Comparison of ENCODE assay signal across 29 cellular contexts in genomic region chr3:117139681-117140080, GRCh38.
"Had no signal": no experiment of that assay in that cellular context is flagged by ENCODE, and none has a peak within 500 bp of the region (broad histone marks: within the 10 kb centered on the region; RNA-seq: fewer than 3 reads in every experiment).

No MANE protein-coding gene starts in this region.

- H3K36me3 ChIP-seq: brain microvascular endothelial cell, esophagus muscularis mucosa, gastroesophageal sphincter had no signal

- H3K27me3 Mint-ChIP-seq: activated CD4-positive, alpha-beta memory T cell treated with anti-CD3 and anti-CD28 coated beads for 36 hours; activated CD4-positive, alpha-beta T cell treated with anti-CD3 and anti-CD28 coated beads for 36 hours; activated CD4-positive, alpha-beta T cell treated with anti-CD3 and anti-CD28 coated beads, Interleukin-2, amount 10 ng/mL, durations not matched to agents 24 days and 14 days; activated naive CD4-positive, alpha-beta T cell treated with anti-CD3 and anti-CD28 coated beads, Interleukin-2, amount 10 ng/mL, durations not matched to agents 7 days and 5 days; activated naive CD8-positive, alpha-beta T cell treated with anti-CD3 and anti-CD28 coated beads, Interleukin-2, amount 10 ng/mL, durations not matched to agents 7 days and 5 days; activated T-cell treated with anti-CD3 and anti-CD28 coated beads, Interleukin-2, amount 50 U/mL, for 24 hours; central memory CD8-positive, alpha-beta T cell; dendritic cell treated with granulocyte-macrophage colony-stimulating factor and Interleukin-4, amounts not matched to agents 40 ng/mL and 50 ng/mL, for 4 days; T-helper 17 cell had no signal

- H3K27ac ChIP-seq: brain microvascular endothelial cell, coronary artery, esophagus muscularis mucosa, foreskin keratinocyte, gastroesophageal sphincter had no signal

- H3K36me3 Mint-ChIP-seq: activated CD4-positive, alpha-beta memory T cell treated with anti-CD3 and anti-CD28 coated beads for 36 hours; activated naive CD4-positive, alpha-beta T cell treated with anti-CD3 and anti-CD28 coated beads, Interleukin-2, amount 10 ng/mL, durations not matched to agents 7 days and 5 days; activated naive CD4-positive, alpha-beta T cell treated with anti-CD3 and anti-CD28 coated beads, Interleukin-2, amount 50 U/mL, for 72 hours; activated naive CD8-positive, alpha-beta T cell treated with anti-CD3 and anti-CD28 coated beads, Interleukin-2, amount 10 ng/mL, durations not matched to agents 7 days and 5 days had no signal

- H3K4me3 ChIP-seq: coronary artery, dorsolateral prefrontal cortex, esophagus muscularis mucosa, gastroesophageal sphincter had no signal

- DNase-seq: activated CD4-positive, alpha-beta memory T cell treated with anti-CD3 and anti-CD28 coated beads for 36 hours; activated CD4-positive, alpha-beta T cell treated with anti-CD3 and anti-CD28 coated beads for 36 hours; activated CD4-positive, alpha-beta T cell treated with anti-CD3 and anti-CD28 coated beads, Interleukin-2, amount 10 ng/mL, durations not matched to agents 24 days and 14 days; activated CD4-positive, CD25-positive, alpha-beta regulatory T cell; activated CD4-positive, CD25-positive, alpha-beta regulatory T cell treated with anti-CD3 and anti-CD28 coated beads, Interleukin-2, amount 50 U/mL, for 72 hours; activated CD8-positive, alpha-beta memory T cell treated with anti-CD3 and anti-CD28 coated beads, Interleukin-2, amount 50 U/mL, for 48 hours; activated CD8-positive, alpha-beta T cell treated with anti-CD3 and anti-CD28 coated beads, Interleukin-2, amount 10 ng/mL, durations not matched to agents 7 days and 5 days; activated gamma-delta T cell; activated naive CD4-positive, alpha-beta T cell; activated naive CD4-positive, alpha-beta T cell treated with anti-CD3 and anti-CD28 coated beads, Interleukin-2, amount 10 ng/mL, durations not matched to agents 7 days and 5 days; activated naive CD8-positive, alpha-beta T cell treated with anti-CD3 and anti-CD28 coated beads, Interleukin-2, amount 10 ng/mL, durations not matched to agents 7 days and 5 days; activated T-cell treated with anti-CD3 and anti-CD28 coated beads for 4 hours; activated T-cell treated with anti-CD3 and anti-CD28 coated beads, Interleukin-2, amount 50 U/mL, for 24 hours; activated T-cell treated with anti-CD3 and anti-CD28 coated beads, Interleukin-2, amount 50 U/mL, for 72 hours; brain microvascular endothelial cell; dorsolateral prefrontal cortex; effector memory CD4-positive, alpha-beta T cell; erythroblast; foreskin keratinocyte; T-helper 1 cell; T-helper 17 cell; T1000 had no signal

- H3K27ac Mint-ChIP-seq: activated CD4-positive, alpha-beta memory T cell treated with anti-CD3 and anti-CD28 coated beads for 36 hours; activated CD4-positive, alpha-beta T cell treated with anti-CD3 and anti-CD28 coated beads for 36 hours; activated CD4-positive, alpha-beta T cell treated with anti-CD3 and anti-CD28 coated beads, Interleukin-2, amount 10 ng/mL, durations not matched to agents 24 days and 14 days; activated CD8-positive, alpha-beta T cell treated with anti-CD3 and anti-CD28 coated beads, Interleukin-2, amount 10 ng/mL, durations not matched to agents 7 days and 5 days; activated naive CD4-positive, alpha-beta T cell treated with anti-CD3 and anti-CD28 coated beads, Interleukin-2, amount 10 ng/mL, durations not matched to agents 7 days and 5 days; activated naive CD4-positive, alpha-beta T cell treated with anti-CD3 and anti-CD28 coated beads, Interleukin-2, amount 50 U/mL, for 72 hours; activated naive CD8-positive, alpha-beta T cell treated with anti-CD3 and anti-CD28 coated beads, Interleukin-2, amount 10 ng/mL, durations not matched to agents 7 days and 5 days; activated T-cell treated with anti-CD3 and anti-CD28 coated beads, Interleukin-2, amount 50 U/mL, for 24 hours; activated T-cell treated with anti-CD3 and anti-CD28 coated beads, Interleukin-2, amount 50 U/mL, for 72 hours; dendritic cell treated with granulocyte-macrophage colony-stimulating factor and Interleukin-4, amounts not matched to agents 40 ng/mL and 50 ng/mL, for 4 days; T-helper 17 cell; T-helper 2 cell treated with Interferon-gamma antibody and Interleukin-4, amounts not matched to agents 5 μg/mL and 100 μg/mL, for 36 hours had no signal

- H3K9me3 ChIP-seq: esophagus muscularis mucosa, gastroesophageal sphincter had no signal

- H3K4me1 Mint-ChIP-seq: activated CD4-positive, alpha-beta T cell treated with anti-CD3 and anti-CD28 coated beads for 36 hours; activated CD4-positive, alpha-beta T cell treated with anti-CD3 and anti-CD28 coated beads, Interleukin-2, amount 10 ng/mL, durations not matched to agents 24 days and 14 days; activated naive CD4-positive, alpha-beta T cell treated with anti-CD3 and anti-CD28 coated beads, Interleukin-2, amount 10 ng/mL, durations not matched to agents 7 days and 5 days; activated naive CD8-positive, alpha-beta T cell treated with anti-CD3 and anti-CD28 coated beads, Interleukin-2, amount 10 ng/mL, durations not matched to agents 7 days and 5 days; central memory CD8-positive, alpha-beta T cell; T-helper 17 cell had no signal

- H3K27me3 ChIP-seq: brain microvascular endothelial cell, dorsolateral prefrontal cortex, esophagus muscularis mucosa, foreskin keratinocyte, gastroesophageal sphincter had no signal

- H3K4me1 ChIP-seq: foreskin keratinocyte, gastroesophageal sphincter had no signal

- H3K9me3 Mint-ChIP-seq: activated CD4-positive, alpha-beta memory T cell treated with anti-CD3 and anti-CD28 coated beads for 36 hours; activated CD4-positive, alpha-beta T cell treated with anti-CD3 and anti-CD28 coated beads, Interleukin-2, amount 10 ng/mL, durations not matched to agents 24 days and 14 days; activated naive CD4-positive, alpha-beta T cell treated with anti-CD3 and anti-CD28 coated beads, Interleukin-2, amount 10 ng/mL, durations not matched to agents 7 days and 5 days; dendritic cell treated with granulocyte-macrophage colony-stimulating factor and Interleukin-4, amounts not matched to agents 40 ng/mL and 50 ng/mL, for 4 days had no signal

- H3K4me3 Mint-ChIP-seq: activated CD4-positive, alpha-beta memory T cell treated with anti-CD3 and anti-CD28 coated beads for 36 hours; activated CD4-positive, alpha-beta T cell treated with anti-CD3 and anti-CD28 coated beads for 36 hours; activated CD4-positive, alpha-beta T cell treated with anti-CD3 and anti-CD28 coated beads, Interleukin-2, amount 10 ng/mL, durations not matched to agents 24 days and 14 days; activated CD8-positive, alpha-beta T cell treated with anti-CD3 and anti-CD28 coated beads, Interleukin-2, amount 10 ng/mL, durations not matched to agents 7 days and 5 days; activated naive CD4-positive, alpha-beta T cell treated with anti-CD3 and anti-CD28 coated beads, Interleukin-2, amount 10 ng/mL, durations not matched to agents 7 days and 5 days; activated naive CD8-positive, alpha-beta T cell treated with anti-CD3 and anti-CD28 coated beads, Interleukin-2, amount 10 ng/mL, durations not matched to agents 7 days and 5 days; activated T-cell treated with anti-CD3 and anti-CD28 coated beads, Interleukin-2, amount 50 U/mL, for 24 hours; activated T-cell treated with anti-CD3 and anti-CD28 coated beads, Interleukin-2, amount 50 U/mL, for 72 hours; central memory CD8-positive, alpha-beta T cell; dendritic cell treated with granulocyte-macrophage colony-stimulating factor and Interleukin-4, amounts not matched to agents 40 ng/mL and 50 ng/mL, for 4 days; T-helper 17 cell; T-helper 2 cell treated with Interferon-gamma antibody and Interleukin-4, amounts not matched to agents 5 μg/mL and 100 μg/mL, for 36 hours had no signal
